ENCODE assay signal across 1 cellular context in genomic region chr17:48626470-48627241, GRCh38.
A peak's percentile ranks its signal among the peaks of the same experiment; 100 is the strongest.
TF ChIP-seq lines count a peak whose summit lies in the region.

No MANE protein-coding gene starts in this region.

TF ChIP-seq in K562, 482 proteins besides CTCF, POLR2A, EP300 and RAD21 (continued from another document and continues in another):
- TF ChIP-seq FOXO4 (CRISPR knock-in tag; IDR thresholded peaks at IDR 0.05) (no peak), GABPA (tag; conservative IDR thresholded peaks at IDR 0.05; ENCODE audit: low read depth) (peak; percentile 52; the same call in 1 of the 2 replicates), BCOR (IDR thresholded peaks at IDR 0.05) (peak; percentile 39; the same call in 1 of the 2 replicates), ZMIZ1 (IDR thresholded peaks at IDR 0.05; ENCODE audit: low read depth in 2 of 2, low read length in 2 of 2) (peak in 1 of 2 experiments; percentile 36; a peak in 1 of 4 replicates), CHD4 (IDR thresholded peaks at IDR 0.05; ENCODE audit: insufficient read depth, insufficient replicate concordance, low read depth, low read length, poor library complexity, severe bottlenecking) (no peak), LCOR (CRISPR knock-in tag; IDR thresholded peaks at IDR 0.05) (no peak; the same call in 1 of the 2 replicates), CBX3 (IDR thresholded peaks at IDR 0.05; ENCODE audit: borderline replicate concordance in 1 of 2, low read length in 2 of 2) (peak in 1 of 2 experiments; percentile 42; a peak in 1 of 3 replicates), ZKSCAN8 (CRISPR knock-in tag; IDR thresholded peaks at IDR 0.05) (no peak; the same call in 1 of the 2 replicates), ZNF77 (CRISPR knock-in tag; IDR thresholded peaks at IDR 0.05) (no peak), SUPT5H (IDR thresholded peaks at IDR 0.05) (peak; percentile 83), SIRT6 (IDR thresholded peaks at IDR 0.05; ENCODE audit: low read depth, low read length) (no peak), ZNF354B (CRISPR knock-in tag; IDR thresholded peaks at IDR 0.05) (no peak), SPI1 (IDR thresholded peaks at IDR 0.05; ENCODE audit: borderline replicate concordance, low read depth, low read length) (no peak), TCF7L2 (IDR thresholded peaks at IDR 0.05; ENCODE audit: low read depth, low read length) (no peak), CCAR2 (IDR thresholded peaks at IDR 0.05; ENCODE audit: low read depth, low read length) (no peak), TCF7 (IDR thresholded peaks at IDR 0.05; ENCODE audit: borderline replicate concordance) (no peak), FOXA1 (IDR thresholded peaks at IDR 0.05; ENCODE audit: borderline replicate concordance) (no peak), MYBL2 (IDR thresholded peaks at IDR 0.05; ENCODE audit: low read depth) (no peak), MYBL2 (CRISPR knock-in tag; IDR thresholded peaks at IDR 0.05; ENCODE audit: borderline replicate concordance) (no peak), CCNT2 (IDR thresholded peaks at IDR 0.05; ENCODE audit: borderline replicate concordance, extremely low read depth, insufficient read length, low read depth, low read length) (peak; percentile 95), KHSRP (IDR thresholded peaks at IDR 0.05) (no peak), BACH1 (tag; IDR thresholded peaks at IDR 0.05) (peak; percentile 31; the same call in 1 of the 2 replicates), MLX (CRISPR knock-in tag; conservative IDR thresholded peaks at IDR 0.05) (no peak), KAT7 (CRISPR knock-in tag; IDR thresholded peaks at IDR 0.05; ENCODE audit: borderline replicate concordance) (peak; percentile 24; the same call in 1 of the 2 replicates), RBFOX2 (IDR thresholded peaks at IDR 0.05; ENCODE audit: low read depth, low read length) (no peak), RFX7 (CRISPR knock-in tag; IDR thresholded peaks at IDR 0.05) (no peak), ZNF408 (CRISPR knock-in tag; IDR thresholded peaks at IDR 0.05; ENCODE audit: low read depth) (no peak), MYC (IDR thresholded peaks at IDR 0.05; ENCODE audit: low read depth, low read length) (peak; percentile 70), MYC (CRISPR knock-in tag; IDR thresholded peaks at IDR 0.05; ENCODE audit: borderline replicate concordance, low read depth) (no peak), FOS (IDR thresholded peaks at IDR 0.05; ENCODE audit: extremely low read depth, insufficient read length) (no peak), ZBTB26 (CRISPR knock-in tag; IDR thresholded peaks at IDR 0.05) (no peak), MITF (IDR thresholded peaks at IDR 0.05) (no peak; the same call in 1 of the 2 replicates), SMARCC2 (IDR thresholded peaks at IDR 0.05; ENCODE audit: low read depth) (no peak), RBM22 (IDR thresholded peaks at IDR 0.05; ENCODE audit: low read depth, low read length, poor library complexity, severe bottlenecking) (no peak), SNAPC5 (CRISPR knock-in tag; IDR thresholded peaks at IDR 0.05) (no peak), ZNF324 (CRISPR knock-in tag; IDR thresholded peaks at IDR 0.05) (no peak), HLTF (IDR thresholded peaks at IDR 0.05) (no peak), ZNF445 (CRISPR knock-in tag; IDR thresholded peaks at IDR 0.05; ENCODE audit: low read depth) (no peak), NR2C1 (IDR thresholded peaks at IDR 0.05) (no peak), NR2C1 (tag; IDR thresholded peaks at IDR 0.05) (no peak), NELFE (IDR thresholded peaks at IDR 0.05; ENCODE audit: insufficient read depth, insufficient read length) (no peak), NR0B1 (IDR thresholded peaks at IDR 0.05; ENCODE audit: partially characterized antibody) (no peak), ZNF407 (IDR thresholded peaks at IDR 0.05; ENCODE audit: low read depth) (no peak), MYNN (IDR thresholded peaks at IDR 0.05) (no peak; the same call in 1 of the 2 replicates), MYNN (CRISPR knock-in tag; IDR thresholded peaks at IDR 0.05) (no peak), CBX2 (IDR thresholded peaks at IDR 0.05; ENCODE audit: insufficient read depth, low read length, poor library complexity, severe bottlenecking) (no peak), MED1 (CRISPR knock-in tag; IDR thresholded peaks at IDR 0.05; ENCODE audit: borderline replicate concordance) (no peak), MEF2A (IDR thresholded peaks at IDR 0.05; ENCODE audit: control insufficient read depth, low read depth, low read length) (no peak), YBX1 (IDR thresholded peaks at IDR 0.05) (no peak), DACH1 (IDR thresholded peaks at IDR 0.05; ENCODE audit: partially characterized antibody) (peak; percentile 66), TARDBP (IDR thresholded peaks at IDR 0.05) (0 out of 2 replicates have a peak, but pooled peaks have one; percentile 44), SREBF1 (IDR thresholded peaks at IDR 0.05; ENCODE audit: borderline replicate concordance, low read depth, low read length) (no peak)
